ENCODE assay signal across 22 cellular contexts in the genomic region with DNA sequence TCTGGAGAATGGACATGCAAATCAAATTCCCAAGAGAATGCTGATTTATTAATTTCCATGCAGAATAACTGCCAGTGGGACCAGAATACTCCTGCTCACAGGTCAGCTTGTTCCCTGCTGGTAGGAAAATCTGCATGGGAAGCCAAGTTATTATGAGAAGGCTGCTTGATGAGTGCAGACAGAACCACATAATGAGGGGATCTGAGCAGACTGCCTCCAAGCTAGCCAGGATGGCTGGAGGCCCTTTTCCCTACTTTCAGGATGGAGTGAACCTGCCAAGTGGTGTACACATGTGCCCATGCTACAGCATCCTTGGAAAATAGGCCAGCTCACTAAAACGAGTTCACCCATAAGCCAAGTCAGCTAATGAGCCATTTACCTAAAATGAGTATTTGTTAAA. TPM values are rescaled to one million over a fixed set of nuclear protein-coding genes. Genes with fewer than 3 reads are reported as not detected.
DNase-seq lines count a peak whose midpoint lies in the region; ATAC-seq and TF ChIP-seq lines count a peak whose summit lies in the region.
"Had no signal": no experiment of that assay in that cellular context is flagged by ENCODE, and none has a peak within 500 bp of the region (broad histone marks: within the 10 kb centered on the region; RNA-seq: fewer than 3 reads in every experiment).

No MANE protein-coding gene starts in this region.

- no TSS peak for BruUV-seq in Panc1 (replicated peaks; lab: Mats Ljungman, UMichigan)

- no peak overlapping the region for H3K27ac ChIP-seq in right atrium auricular region
- peak overlapping the region; percentile 0; the same call in 1 of the 2 replicates for H3K27ac ChIP-seq in Panc1 (ENCODE audit: low read length)
- H3K27ac ChIP-seq in heart right ventricle = peak overlapping the region in 1 of 10 donors; percentile 7
- H3K27ac ChIP-seq in uterus = peak overlapping the region; percentile 9 to 17
- H3K27ac ChIP-seq: Peyer's patch had no signal

- TF ChIP-seq POLR2A in uterus (IDR thresholded peaks at IDR 0.05) = no peak

- H3K27me3 Mint-ChIP-seq in activated T-helper 2 cell treated with anti-CD3 and anti-CD28 coated beads, Interferon-gamma antibody, Interleukin-2, Interleukin-4, amounts not matched to agents 10 μg/mL and 5 μg/mL and 100 μg/mL, durations not matched to agents 14 hours and 24 hours and 36 hours (ENCODE audit: low read depth) = peaks cover 10% of the 10 kb centered on the region

- H3K4me3 Mint-ChIP-seq in activated T-helper 2 cell treated with anti-CD3 and anti-CD28 coated beads, Interferon-gamma antibody, Interleukin-2, Interleukin-4, amounts not matched to agents 10 μg/mL and 5 μg/mL and 100 μg/mL, durations not matched to agents 14 hours and 24 hours and 36 hours (ENCODE audit: low read depth) = no peak overlapping the region

- no peak overlapping the region for H3K27ac Mint-ChIP-seq in activated T-helper 2 cell treated with anti-CD3 and anti-CD28 coated beads, Interferon-gamma antibody, Interleukin-2, Interleukin-4, amounts not matched to agents 10 μg/mL and 5 μg/mL and 100 μg/mL, durations not matched to agents 14 hours and 24 hours and 36 hours

- WGBS in heart right ventricle, 2 donors = 50 to 64% methylated on average over 1 of the region's 1 CpG

- H3K27me3 ChIP-seq in right atrium auricular region = no peaks in the 10 kb centered on the region
- no peaks in the 10 kb centered on the region for H3K27me3 ChIP-seq in Panc1 (ENCODE audit: control insufficient read depth, insufficient read depth, low read length)
- no peaks in the 10 kb centered on the region for H3K27me3 ChIP-seq in heart right ventricle
- H3K27me3 ChIP-seq in uterus = no peaks in the 10 kb centered on the region
- no peaks in the 10 kb centered on the region for H3K27me3 ChIP-seq in HAP-1 (ENCODE audit: low read depth)
- H3K27me3 ChIP-seq: BE2C, Peyer's patch had no signal

- DNase-seq in Right ventricle myocardium inferior (ENCODE audit: missing footprints) (no peak), right atrium auricular region (ENCODE audit: low spot score) (no peak), Panc1 (ENCODE audit: low read depth, low spot score) (no peak), heart right ventricle (no peak), uterus (no peak), HAP-1 (ENCODE audit: low spot score in 2 of 2) (no peak), activated gamma-delta T cell treated with Interleukin-2 at 50 U/mL for 16 hours (no peak)
- DNase-seq in activated T-helper 2 cell treated with anti-CD3 and anti-CD28 coated beads, Interferon-gamma antibody, Interleukin-2, Interleukin-4, amounts not matched to agents 10 μg/mL and 5 μg/mL and 100 μg/mL, durations not matched to agents 14 hours and 24 hours and 36 hours (ENCODE audit: low spot score) = no peak
- DNase-seq: 8988T, ACHN, BE2C, Calu3, DND-41, H7, NCI-H1105, NCI-H1436 treated with DMSO at 0.1 percent for 48 hours, NCI-H187 treated with DMSO at 0.1 percent for 48 hours, NCI-H2171 treated with DMSO at 0.1 percent for 48 hours, NCI-H345, NCI-H524 treated with DMSO at 0.1 percent for 48 hours, Peyer's patch, SK-N-SH had no signal

- H3K36me3 Mint-ChIP-seq in activated T-helper 2 cell treated with anti-CD3 and anti-CD28 coated beads, Interferon-gamma antibody, Interleukin-2, Interleukin-4, amounts not matched to agents 10 μg/mL and 5 μg/mL and 100 μg/mL, durations not matched to agents 14 hours and 24 hours and 36 hours (ENCODE audit: low read depth) = no peaks in the 10 kb centered on the region

- H3K4me1 ChIP-seq in right atrium auricular region = peaks cover 0 to 29% of the 10 kb centered on the region in 2 donors
- H3K4me1 ChIP-seq in Panc1 (ENCODE audit: control insufficient read depth, insufficient read depth, low read length) = peaks cover 12% of the 10 kb centered on the region; the same call in 1 of the 2 replicates
- H3K4me1 ChIP-seq in heart right ventricle = peaks cover 0 to 27% (median 16%) of the 10 kb centered on the region in 9 donors
- H3K4me1 ChIP-seq in uterus = no peaks in the 10 kb centered on the region
- peaks cover 34% of the 10 kb centered on the region for H3K4me1 ChIP-seq in HAP-1
- H3K4me1 ChIP-seq: BE2C, Peyer's patch had no signal

- H3K36me3 ChIP-seq in right atrium auricular region (no peaks in the 10 kb centered on the region), Panc1 (ENCODE audit: control insufficient read depth, insufficient read depth, low read length) (no peaks in the 10 kb centered on the region), heart right ventricle (no peaks in the 10 kb centered on the region), uterus (no peaks in the 10 kb centered on the region), HAP-1 (replicated peaks) (no peaks in the 10 kb centered on the region)
- H3K36me3 ChIP-seq: BE2C, Peyer's patch had no signal

- peaks cover 10% of the 10 kb centered on the region for H3K4me1 Mint-ChIP-seq in activated T-helper 2 cell treated with anti-CD3 and anti-CD28 coated beads, Interferon-gamma antibody, Interleukin-2, Interleukin-4, amounts not matched to agents 10 μg/mL and 5 μg/mL and 100 μg/mL, durations not matched to agents 14 hours and 24 hours and 36 hours (ENCODE audit: low read depth)

- POLR2A ChIA-PET in Panc1 (lab: Charles Lee) = interaction anchor here (0.6 kb wide), 1 partner anchor 107 kb away, joined by 3 read pairs; no protein-coding TSS in a partner anchor

- CTCF ChIA-PET in Panc1 (lab: Charles Lee) = interaction anchor here (0.7 to 1.6 kb wide), 3 partner anchors 10 to 393 kb away, joined by 3 to 7 read pairs (median 4); no protein-coding TSS in a partner anchor

- TF ChIP-seq CTCF in right atrium auricular region (IDR thresholded peaks at IDR 0.05) = no peak
- TF ChIP-seq CTCF in Panc1 (IDR thresholded peaks at IDR 0.05) = no peak
- TF ChIP-seq CTCF in heart right ventricle (IDR thresholded peaks at IDR 0.05) = no peak
- TF ChIP-seq CTCF in uterus (IDR thresholded peaks at IDR 0.05) = no peak

- H3K4me3 ChIP-seq in right atrium auricular region (no peak overlapping the region), Panc1 (ENCODE audit: low read depth in 2 of 2, low read length in 2 of 2) (no peak overlapping the region), heart right ventricle (no peak overlapping the region), uterus (no peak overlapping the region), HAP-1 (no peak overlapping the region)
- H3K4me3 ChIP-seq: Peyer's patch had no signal

- intact Hi-C loops in Right ventricle myocardium inferior (cut with DNase I) (loop anchor here (2.0 kb wide), 1 partner anchor 104 kb away; a partner anchor contains a TSS), Panc1 (cut with micrococcal nuclease; ENCODE audit: unreplicated experiment) (no loop called here), heart right ventricle (cut with DNase I) (loop anchor here in 3 of 10 donors (5.0 to 10.0 kb wide), 3 partner anchors 106 to 128 kb away; a partner anchor contains a TSS), uterus (cut with DNase I; ENCODE audit: low total_unique reads) (no loop called here)
- intact Hi-C loops in activated T-helper 2 cell treated with anti-CD3 and anti-CD28 coated beads, Interferon-gamma antibody, Interleukin-2, Interleukin-4, amounts not matched to agents 10 μg/mL and 5 μg/mL and 100 μg/mL, durations not matched to agents 14 hours and 24 hours and 36 hours (cut with micrococcal nuclease) = no loop called here

- H3K9me3 Mint-ChIP-seq in activated T-helper 2 cell treated with anti-CD3 and anti-CD28 coated beads, Interferon-gamma antibody, Interleukin-2, Interleukin-4, amounts not matched to agents 10 μg/mL and 5 μg/mL and 100 μg/mL, durations not matched to agents 14 hours and 24 hours and 36 hours = peaks cover 13% of the 10 kb centered on the region

- peak; percentile 67 for ATAC-seq in Right ventricle myocardium inferior
- ATAC-seq in Panc1 = no peak
- ATAC-seq in heart right ventricle = peak in 7 of 8 donors; percentile 38 to 89 (median 54)

- in situ Hi-C loops in Panc1 (cut with HindIII; ENCODE audit: low pct_unique_long_range_greater_than_20kb, low sequenced_read_pairs) = no loop called here
- in situ Hi-C loops in HAP-1 (cut with MboI; ENCODE audit: low sequenced_read_pairs) = no loop called here

- H3K9me3 ChIP-seq in right atrium auricular region (no peaks in the 10 kb centered on the region), Panc1 (ENCODE audit: control insufficient read depth, insufficient read depth, low read depth, low read length) (peaks cover 6% of the 10 kb centered on the region; the same call in 1 of the 2 replicates), heart right ventricle (peaks cover 0 to 7% (median 0%) of the 10 kb centered on the region in 11 donors), uterus (no peaks in the 10 kb centered on the region), HAP-1 (peaks cover 3% of the 10 kb centered on the region; the same call in 1 of the 2 replicates)
- H3K9me3 ChIP-seq: BE2C, Peyer's patch, SK-N-SH had no signal

RNA-seq across cellular contexts. Expression of a gene that starts 55.2 kb away (rescaled TPM):
- total RNA-seq in Right ventricle myocardium inferior (42.7 TPM), right atrium auricular region (10 to 100 TPM; 22.4 to 28.3 TPM), Panc1 (2021; ENCODE audit: unreplicated experiment) (114 TPM), heart right ventricle (10 to 100 TPM; 31.4 to 46.3 (median 39.6) TPM), uterus (10 to 100 TPM; 24.6 to 82.7 (median 61.0) TPM)
- polyA plus RNA-seq in Panc1 (2012; ENCODE audit: insufficient read length) = 59.1 TPM
- 10 to 100 TPM; 19.4 to 63.3 TPM for polyA plus RNA-seq in heart right ventricle
- total RNA-seq in activated T-helper 2 cell treated with anti-CD3 and anti-CD28 coated beads, Interferon-gamma antibody, Interleukin-2, Interleukin-4, amounts not matched to agents 10 μg/mL and 5 μg/mL and 100 μg/mL, durations not matched to agents 14 hours and 24 hours and 36 hours = 39.2 and 40.3 TPM in 2 replicates

Comparison
In these comparisons a context has a peak if more than half of its experiments do, and no peak if none do; other contexts are left out.
1. H3K27ac ChIP-seq: peak in Panc1 (single experiment) and uterus (2 of 2); none in right atrium auricular region (0 of 2).